ENCODE assay signal across 8 cellular contexts in genomic region chr12:54549774-54550451, GRCh38. TPM values are rescaled to one million over a fixed set of nuclear protein-coding genes. Genes with fewer than 3 reads are reported as not detected.
A peak's percentile ranks its signal among the peaks of the same experiment; 100 is the strongest.
DNase-seq lines count a peak whose midpoint lies in the region; ATAC-seq, FAIRE-seq and TF ChIP-seq lines count a peak whose summit lies in the region.

No MANE protein-coding gene starts in this region.

- H3K4me1 Mint-ChIP-seq in osteocyte (ENCODE audit: unreplicated experiment): peaks cover 13% of the 10 kb centered on the region

- peak overlapping the region; percentile 35 to 37 for H3K4me3 ChIP-seq in esophagus (ENCODE audit: low read depth in 1 of 2, low read length in 2 of 2)

- 6 to 7% methylated on average over 21 to 22 of the region's 22 CpGs for WGBS in esophagus, 2 donors

- peak overlapping the region; percentile 63 for H3K4me3 Mint-ChIP-seq in osteocyte (ENCODE audit: unreplicated experiment)

- H3K27me3 ChIP-seq in esophagus (ENCODE audit: control insufficient read depth in 1 of 2, insufficient read depth in 2 of 2, low read length in 2 of 2): no peaks in the 10 kb centered on the region

- H3K36me3 ChIP-seq in esophagus (ENCODE audit: control insufficient read depth in 2 of 2, insufficient read depth in 2 of 2, low read length in 1 of 2): no peaks in the 10 kb centered on the region

- H3K9me3 Mint-ChIP-seq in osteocyte (ENCODE audit: unreplicated experiment): no peaks in the 10 kb centered on the region

- H3K27me3 Mint-ChIP-seq in osteocyte (ENCODE audit: unreplicated experiment): peaks cover 67% of the 10 kb centered on the region

- no peak for TF ChIP-seq CTCF in osteocyte (IDR thresholded peaks at IDR 0.05)

- peak; percentile 19 to 33 for DNase-seq in activated CD4-positive, alpha-beta T cell treated with anti-CD3 and anti-CD28 coated beads for 4 hours
- no peak for DNase-seq in activated CD4-positive, alpha-beta T cell treated with anti-CD3 and anti-CD28 coated beads for 1 hour
- peak; percentile 12 to 18 for DNase-seq in activated CD4-positive, alpha-beta T cell treated with anti-CD3 and anti-CD28 coated beads, Interleukin-2, amount 50 U/mL, for 24 hours (ENCODE audit: low read depth in 1 of 2, low spot score in 1 of 2)
- DNase-seq in osteocyte (ENCODE audit: extremely low spot score, unreplicated experiment) (no peak), germinal center (ENCODE audit: low spot score) (no peak), H54 (ENCODE audit: insufficient read length, low spot score) (no peak)

- H3K27ac ChIP-seq in esophagus (ENCODE audit: low read depth in 2 of 2, low read length in 1 of 2): peak overlapping the region in 1 of 2 donors; percentile 34

- no peak for FAIRE-seq in H54 (lab: Jason Lieb, UNC)

- TF ChIP-seq POLR2A in H54 (IDR thresholded peaks at IDR 0.05; ENCODE audit: low read depth, low read length): no peak

- peaks cover 0 to 8% of the 10 kb centered on the region in 2 donors for H3K4me1 ChIP-seq in esophagus (ENCODE audit: control insufficient read depth in 2 of 2, insufficient read depth in 2 of 2, low read length in 1 of 2)

- no peak overlapping the region for H3K27ac Mint-ChIP-seq in osteocyte (ENCODE audit: unreplicated experiment)

- peaks cover 0 to 2% of the 10 kb centered on the region in 2 donors for H3K9me3 ChIP-seq in esophagus (ENCODE audit: control insufficient read depth in 2 of 2, insufficient read depth in 1 of 2, low read depth in 1 of 2, low read length in 1 of 2)

- no peaks in the 10 kb centered on the region for H3K36me3 Mint-ChIP-seq in osteocyte (ENCODE audit: unreplicated experiment)

- ATAC-seq in HG02970 (IDR thresholded peaks at IDR 0.05; ENCODE audit: low FRiP score, unreplicated experiment): no peak

RNA-seq across cellular contexts. Expression of gene PDE1B, which starts 0.5 kb away (rescaled TPM):
- 1 to 10 TPM; 1.4 to 2.4 TPM for polyA plus RNA-seq in esophagus
- total RNA-seq in osteocyte: not detected in 2 replicates

RNA-seq across cellular contexts. Expression of gene PPP1R1A, which starts 38.5 kb away (rescaled TPM):
- polyA plus RNA-seq in esophagus: 1 to 10 TPM in 1 of 2 donors, under 1 TPM in 1; 0.99 to 1.1 TPM
- total RNA-seq in osteocyte: not detected in 2 replicates

RNA-seq across cellular contexts. Expression of gene NCKAP1L, which starts 52.4 kb away (rescaled TPM):
- 1 to 10 TPM; 1.9 to 4.1 TPM for polyA plus RNA-seq in esophagus
- total RNA-seq in osteocyte: not detected in 2 replicates

Comparison
In these comparisons a context has a peak if more than half of its experiments do, and no peak if none do; other contexts are left out.
1. DNase-seq: peak in activated CD4-positive, alpha-beta T cell treated with anti-CD3 and anti-CD28 coated beads for 4 hours (2 of 2) and activated CD4-positive, alpha-beta T cell treated with anti-CD3 and anti-CD28 coated beads, Interleukin-2, amount 50 U/mL, for 24 hours (2 of 2); none in activated CD4-positive, alpha-beta T cell treated with anti-CD3 and anti-CD28 coated beads for 1 hour (single experiment), osteocyte (single experiment), germinal center (single experiment) and H54 (single experiment).